9 cellular contexts compared by ENCODE assay signal in the genomic region with DNA sequence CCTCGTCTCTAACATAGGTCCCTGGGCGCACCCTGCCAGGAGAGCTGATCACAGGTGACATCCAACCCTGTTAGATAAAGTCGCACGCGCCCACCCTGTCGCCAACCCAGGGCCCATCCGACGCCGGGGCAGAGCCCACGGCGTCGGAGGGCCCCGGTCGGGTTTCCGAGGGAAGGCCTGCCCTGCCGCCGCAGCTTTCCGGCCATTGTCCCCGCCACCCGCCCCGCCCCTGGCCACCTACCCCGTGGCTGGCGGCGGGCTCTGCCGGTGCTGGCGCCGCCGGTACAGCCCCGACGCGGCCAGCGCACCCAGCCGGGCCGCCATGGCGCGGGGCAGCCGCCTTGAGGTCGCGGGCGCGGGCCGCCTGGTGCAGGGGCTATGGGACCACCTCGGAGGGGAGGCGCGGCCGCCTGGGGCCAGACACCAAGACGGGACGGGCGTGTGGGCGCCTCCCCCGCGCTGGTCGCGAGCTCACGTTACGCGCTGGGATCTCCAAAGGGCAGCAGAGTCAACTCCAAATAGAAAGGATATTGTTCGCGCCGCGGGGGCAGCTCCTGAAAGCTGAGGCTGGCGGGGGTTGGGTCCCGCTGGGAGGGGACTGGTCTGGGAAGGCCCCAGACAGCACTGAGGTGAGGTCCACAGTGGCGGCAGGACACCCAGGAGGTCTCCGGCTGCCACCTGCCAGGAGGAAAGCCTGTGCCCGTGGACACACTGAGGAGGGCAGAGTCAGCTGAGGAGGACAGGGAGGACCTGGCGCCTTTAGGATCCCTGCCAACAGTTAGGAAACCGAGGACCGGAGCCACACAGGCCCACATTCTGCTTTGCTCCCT. TPM values are rescaled to one million over a fixed set of nuclear protein-coding genes. Genes with fewer than 3 reads are reported as not detected.
DNase-seq lines count a peak whose midpoint lies in the region; ATAC-seq and TF ChIP-seq lines count a peak whose summit lies in the region.
"Had no signal": no experiment of that assay in that cellular context is flagged by ENCODE, and none has a peak within 500 bp of the region (broad histone marks: within the 10 kb centered on the region; RNA-seq: fewer than 3 reads in every experiment).

No MANE protein-coding gene starts in this region.

- no peak for TF ChIP-seq POLR2A in esophagus muscularis mucosa (IDR thresholded peaks at IDR 0.05; ENCODE audit: low read depth)
- no peak for TF ChIP-seq POLR2A in transverse colon (IDR thresholded peaks at IDR 0.05)

- POLR2A ChIA-PET in activated CD4-positive, alpha-beta T cell treated with anti-CD3 and anti-CD28 coated beads for 36 hours (lab: Charles Lee): interaction anchor here (0.7 kb wide), 1 partner anchor 346 kb away, joined by 3 read pairs; no protein-coding TSS in a partner anchor
- POLR2A ChIA-PET in activated CD4-positive, alpha-beta T cell treated with anti-CD3 and anti-CD28 coated beads, Interleukin-2, amount 10 ng/mL, durations not matched to agents 7 days and 5 days (lab: Charles Lee): no interaction called here

- no peaks in the 10 kb centered on the region for H3K27me3 ChIP-seq in esophagus muscularis mucosa
- H3K27me3 ChIP-seq in transverse colon: peaks cover 61% of the 10 kb centered on the region

- TF ChIP-seq EP300 in esophagus muscularis mucosa (IDR thresholded peaks at IDR 0.05) (no peak), transverse colon (IDR thresholded peaks at IDR 0.05; ENCODE audit: low read depth) (no peak)

- H3K4me1 ChIP-seq in esophagus muscularis mucosa: peaks cover 88 to 100% (median 92%) of the 10 kb centered on the region in 4 donors
- peaks cover 4% of the 10 kb centered on the region for H3K4me1 ChIP-seq in mucosa of descending colon (ENCODE audit: low read depth)
- peaks cover 14 to 45% (median 28%) of the 10 kb centered on the region in 4 donors for H3K4me1 ChIP-seq in transverse colon

- H3K9me3 ChIP-seq in esophagus muscularis mucosa (no peaks in the 10 kb centered on the region), mucosa of descending colon (no peaks in the 10 kb centered on the region), transverse colon (no peaks in the 10 kb centered on the region)

- H3K36me3 ChIP-seq in esophagus muscularis mucosa: peaks cover 0 to 10% (median 3%) of the 10 kb centered on the region in 4 donors
- no peaks in the 10 kb centered on the region for H3K36me3 ChIP-seq in mucosa of descending colon (ENCODE audit: low read depth)
- no peaks in the 10 kb centered on the region for H3K36me3 ChIP-seq in transverse colon

- in situ Hi-C loops in transverse colon (cut with MboI; ENCODE audit: low pct_ligation_motif_present in 1 of 4, low pct_unique_long_range_greater_than_20kb in 1 of 4, low sequenced_read_pairs in 3 of 4): no loop called here

- CTCF ChIA-PET in activated CD4-positive, alpha-beta T cell treated with anti-CD3 and anti-CD28 coated beads for 36 hours (lab: Charles Lee): interaction anchor here (1.0 to 2.2 kb wide), 2 partner anchors 14 to 74 kb away, joined by 3 to 5 read pairs; no protein-coding TSS in a partner anchor
- CTCF ChIA-PET in activated CD4-positive, alpha-beta T cell treated with anti-CD3 and anti-CD28 coated beads, Interleukin-2, amount 10 ng/mL, durations not matched to agents 7 days and 5 days (lab: Charles Lee): interaction anchor here (0.6 to 1.8 kb wide), 3 partner anchors 14 to 421 kb away, joined by 3 to 7 read pairs (median 5); no protein-coding TSS in a partner anchor

- H3K27ac ChIP-seq in esophagus muscularis mucosa (replicated peaks in 1 of 4): peak overlapping the region; percentile 81 to 93 (median 88)
- H3K27ac ChIP-seq in transverse colon: peak overlapping the region; percentile 54 to 84 (median 74)

- peak; percentile 4 for DNase-seq in activated CD4-positive, alpha-beta T cell treated with anti-CD3 and anti-CD28 coated beads for 36 hours
- no peak for DNase-seq in activated CD4-positive, alpha-beta T cell treated with anti-CD3 and anti-CD28 coated beads, Interleukin-2, amount 10 ng/mL, durations not matched to agents 7 days and 5 days
- DNase-seq in esophagus muscularis mucosa (ENCODE audit: extremely low spot score) (no peak), mucosa of descending colon (peak in 2 of 3 donors; percentile 26 to 43), transverse colon (peak; percentile 7), medulla oblongata (ENCODE audit: extremely low spot score) (no peak)
- DNase-seq: activated naive CD8-positive, alpha-beta T cell treated with anti-CD3 and anti-CD28 coated beads, Interleukin-2, amount 50 U/mL, for 24 hours had no signal

- peak overlapping the region; percentile 49 to 60 (median 52) for H3K4me3 ChIP-seq in esophagus muscularis mucosa
- H3K4me3 ChIP-seq in mucosa of descending colon: no peak overlapping the region
- H3K4me3 ChIP-seq in transverse colon: peak overlapping the region in 3 of 4 donors; percentile 17 to 33 (median 29)

- H3K9me3 Mint-ChIP-seq in activated CD4-positive, alpha-beta T cell treated with anti-CD3 and anti-CD28 coated beads for 36 hours (ENCODE audit: low read depth): no peaks in the 10 kb centered on the region
- H3K9me3 Mint-ChIP-seq in activated CD4-positive, alpha-beta T cell treated with anti-CD3 and anti-CD28 coated beads, Interleukin-2, amount 10 ng/mL, durations not matched to agents 7 days and 5 days: no peaks in the 10 kb centered on the region
- H3K9me3 Mint-ChIP-seq: activated naive CD8-positive, alpha-beta T cell treated with anti-CD3 and anti-CD28 coated beads, Interleukin-2, amount 50 U/mL, for 24 hours had no signal

- peaks cover 33% of the 10 kb centered on the region for H3K27me3 Mint-ChIP-seq in activated CD4-positive, alpha-beta T cell treated with anti-CD3 and anti-CD28 coated beads for 36 hours
- H3K27me3 Mint-ChIP-seq in activated CD4-positive, alpha-beta T cell treated with anti-CD3 and anti-CD28 coated beads, Interleukin-2, amount 10 ng/mL, durations not matched to agents 7 days and 5 days: peaks cover 48% of the 10 kb centered on the region

- no peak overlapping the region for H3K4me3 Mint-ChIP-seq in activated CD4-positive, alpha-beta T cell treated with anti-CD3 and anti-CD28 coated beads for 36 hours
- H3K4me3 Mint-ChIP-seq in activated CD4-positive, alpha-beta T cell treated with anti-CD3 and anti-CD28 coated beads, Interleukin-2, amount 10 ng/mL, durations not matched to agents 7 days and 5 days: no peak overlapping the region
- H3K4me3 Mint-ChIP-seq: activated naive CD8-positive, alpha-beta T cell treated with anti-CD3 and anti-CD28 coated beads, Interleukin-2, amount 50 U/mL, for 24 hours had no signal

- H3K4me1 Mint-ChIP-seq in activated CD4-positive, alpha-beta T cell treated with anti-CD3 and anti-CD28 coated beads for 36 hours: no peaks in the 10 kb centered on the region
- peaks cover 4% of the 10 kb centered on the region for H3K4me1 Mint-ChIP-seq in activated CD4-positive, alpha-beta T cell treated with anti-CD3 and anti-CD28 coated beads, Interleukin-2, amount 10 ng/mL, durations not matched to agents 7 days and 5 days
- H3K4me1 Mint-ChIP-seq: activated naive CD8-positive, alpha-beta T cell treated with anti-CD3 and anti-CD28 coated beads, Interleukin-2, amount 50 U/mL, for 24 hours had no signal

- TF ChIP-seq CTCF in esophagus muscularis mucosa (IDR thresholded peaks at IDR 0.05): no peak
- TF ChIP-seq CTCF in mucosa of descending colon (IDR thresholded peaks at IDR 0.05): no peak
- no peak for TF ChIP-seq CTCF in transverse colon (IDR thresholded peaks at IDR 0.05)

- no peak overlapping the region for H3K27ac Mint-ChIP-seq in activated CD4-positive, alpha-beta T cell treated with anti-CD3 and anti-CD28 coated beads for 36 hours
- no peak overlapping the region for H3K27ac Mint-ChIP-seq in activated CD4-positive, alpha-beta T cell treated with anti-CD3 and anti-CD28 coated beads, Interleukin-2, amount 10 ng/mL, durations not matched to agents 7 days and 5 days
- H3K27ac Mint-ChIP-seq: activated naive CD8-positive, alpha-beta T cell treated with anti-CD3 and anti-CD28 coated beads, Interleukin-2, amount 50 U/mL, for 24 hours had no signal

- H3K36me3 Mint-ChIP-seq in activated CD4-positive, alpha-beta T cell treated with anti-CD3 and anti-CD28 coated beads for 36 hours (ENCODE audit: low read depth): no peaks in the 10 kb centered on the region
- H3K36me3 Mint-ChIP-seq in activated CD4-positive, alpha-beta T cell treated with anti-CD3 and anti-CD28 coated beads, Interleukin-2, amount 10 ng/mL, durations not matched to agents 7 days and 5 days (ENCODE audit: low read depth): no peaks in the 10 kb centered on the region

- intact Hi-C loops in activated CD4-positive, alpha-beta T cell treated with anti-CD3 and anti-CD28 coated beads for 36 hours (cut with DNase I, micrococcal nuclease): no loop called here
- intact Hi-C loops in esophagus muscularis mucosa (cut with DNase I) (no loop called here), mucosa of descending colon (cut with DNase I, micrococcal nuclease) (no loop called here), transverse colon (cut with DNase I; ENCODE audit: low total_unique reads) (no loop called here)

- no peak for ATAC-seq in activated CD4-positive, alpha-beta T cell treated with anti-CD3 and anti-CD28 coated beads for 36 hours
- peak; percentile 28 for ATAC-seq in mucosa of descending colon
- no peak for ATAC-seq in HG02852 (IDR thresholded peaks at IDR 0.05; ENCODE audit: unreplicated experiment)
- ATAC-seq in GM18498 (IDR thresholded peaks at IDR 0.05; ENCODE audit: unreplicated experiment): no peak
- ATAC-seq: activated naive CD8-positive, alpha-beta T cell treated with anti-CD3 and anti-CD28 coated beads, Interleukin-2, amount 50 U/mL, for 24 hours had no signal

- WGBS in esophagus muscularis mucosa: 15% methylated on average over 11 of the region's 69 CpGs
- WGBS in transverse colon (ENCODE audit: low coverage in 1 of 2), 2 donors: 32% methylated on average over 40 of the region's 69 CpGs; no CpG with 5 or more reads in 1 of the 2 donors

RNA-seq across cellular contexts. Expression of gene LIMS2, which starts 11.1 kb away (rescaled TPM):
- total RNA-seq in activated CD4-positive, alpha-beta T cell treated with anti-CD3 and anti-CD28 coated beads for 36 hours: 10 to 100 TPM; 16.4 to 19.3 TPM
- 10 to 100 TPM; 34.2 to 36.4 TPM for total RNA-seq in activated CD4-positive, alpha-beta T cell treated with anti-CD3 and anti-CD28 coated beads, Interleukin-2, amount 10 ng/mL, durations not matched to agents 7 days and 5 days
- total RNA-seq in esophagus muscularis mucosa (100 to 1,000 TPM in 3 of 4 donors, 10 to 100 TPM in 1; 99.2 to 342 (median 175) TPM), mucosa of descending colon (100 to 1,000 TPM in 1 of 3 donors, 10 to 100 TPM in 2; 12.5 to 478 (median 29.9) TPM), transverse colon (100 to 1,000 TPM in 2 of 4 donors, 10 to 100 TPM in 2; 34.5 to 198 (median 91.3) TPM)

RNA-seq across cellular contexts. Expression of gene GPR17, which starts 18.3 kb away (rescaled TPM):
- total RNA-seq in activated CD4-positive, alpha-beta T cell treated with anti-CD3 and anti-CD28 coated beads for 36 hours: not detected
- total RNA-seq in activated CD4-positive, alpha-beta T cell treated with anti-CD3 and anti-CD28 coated beads, Interleukin-2, amount 10 ng/mL, durations not matched to agents 7 days and 5 days: not detected
- total RNA-seq in esophagus muscularis mucosa: under 1 TPM in 1 of 4 donors, not detected in 3; 0.40 TPM
- under 1 TPM in 1 of 3 donors, not detected in 2; 0.51 TPM for total RNA-seq in mucosa of descending colon
- under 1 TPM in 1 of 4 donors, not detected in 3; 0.14 TPM for total RNA-seq in transverse colon

RNA-seq across cellular contexts. Expression of gene SFT2D3, which starts 37.0 kb away (rescaled TPM):
- 1 to 10 TPM; 2.8 to 3.1 TPM for total RNA-seq in activated CD4-positive, alpha-beta T cell treated with anti-CD3 and anti-CD28 coated beads for 36 hours
- 1 to 10 TPM; 5.0 to 5.7 TPM for total RNA-seq in activated CD4-positive, alpha-beta T cell treated with anti-CD3 and anti-CD28 coated beads, Interleukin-2, amount 10 ng/mL, durations not matched to agents 7 days and 5 days
- 10 to 100 TPM in 1 of 4 donors, 1 to 10 TPM in 3; 5.8 to 11.8 (median 9.4) TPM for total RNA-seq in esophagus muscularis mucosa
- total RNA-seq in mucosa of descending colon: 1 to 10 TPM; 5.1 to 8.8 (median 8.1) TPM
- 10 to 100 TPM in 1 of 4 donors, 1 to 10 TPM in 3; 6.8 to 13.7 (median 8.3) TPM for total RNA-seq in transverse colon

Comparison
In these comparisons a context has a peak if more than half of its experiments do, and no peak if none do; other contexts are left out.
1. DNase-seq: peak in activated CD4-positive, alpha-beta T cell treated with anti-CD3 and anti-CD28 coated beads for 36 hours (single experiment), mucosa of descending colon (2 of 3) and transverse colon (single experiment); none in activated CD4-positive, alpha-beta T cell treated with anti-CD3 and anti-CD28 coated beads, Interleukin-2, amount 10 ng/mL, durations not matched to agents 7 days and 5 days (single experiment), esophagus muscularis mucosa (single experiment) and medulla oblongata (single experiment).